ENCODE assay signal across 15 cellular contexts in genomic region chr11:99154277-99154676, GRCh38.
A peak's percentile ranks its signal among the peaks of the same experiment; 100 is the strongest.
DNase-seq lines count a peak whose midpoint lies in the region; ATAC-seq and TF ChIP-seq lines count a peak whose summit lies in the region.
"Had no signal": no experiment of that assay in that cellular context is flagged by ENCODE, and none has a peak within 500 bp of the region (broad histone marks: within the 10 kb centered on the region; RNA-seq: fewer than 3 reads in every experiment).

No MANE protein-coding gene starts in this region.

- no peak overlapping the region for H2AK9ac ChIP-seq in IMR-90 (replicated peaks; ENCODE audit: low read depth, low read length, poor library complexity)

- H4K91ac ChIP-seq in IMR-90 (ENCODE audit: insufficient read depth, low read depth, low read length) = no peak overlapping the region

- no peak overlapping the region for H4K5ac ChIP-seq in IMR-90 (ENCODE audit: low read depth, low read length)

- no peak overlapping the region for H2BK5ac ChIP-seq in IMR-90 (ENCODE audit: low read depth, low read length, poor library complexity, severe bottlenecking)

- H3K14ac ChIP-seq in IMR-90 (replicated peaks; ENCODE audit: low read depth, low read length) = no peak overlapping the region

- no peak overlapping the region for H4K8ac ChIP-seq in IMR-90 (ENCODE audit: low read depth in 2 of 2, low read length in 2 of 2)

- H3K9me3 ChIP-seq in BLaER1 (no peaks in the 10 kb centered on the region), IMR-90 (ENCODE audit: control insufficient read depth, insufficient read depth, low read length) (peaks cover 4% of the 10 kb centered on the region; the same call in 1 of the 2 replicates)
- no peaks in the 10 kb centered on the region for H3K9me3 ChIP-seq in effector memory CD4-positive, alpha-beta T cell (ENCODE audit: control insufficient read depth, low read length)
- H3K9me3 ChIP-seq: BE2C, Caco-2 had no signal

- H3K36me3 ChIP-seq in BLaER1 (no peaks in the 10 kb centered on the region), IMR-90 (ENCODE audit: control insufficient read depth, insufficient read depth, low read length) (no peaks in the 10 kb centered on the region)
- H3K36me3 ChIP-seq in effector memory CD4-positive, alpha-beta T cell (ENCODE audit: control insufficient read depth, insufficient read depth, low read length) = no peaks in the 10 kb centered on the region
- H3K36me3 ChIP-seq: BE2C had no signal

- H3K79me1 ChIP-seq in IMR-90 (ENCODE audit: low read depth in 1 of 2, low read length in 2 of 2) = no peaks in the 10 kb centered on the region

- CTCF ChIA-PET in IMR-90 (lab: Yijun Ruan, JAX) (no interaction called here), WTC11 (lab: Charles Lee) (interaction anchor here (0.6 kb wide), 1 partner anchor 698 kb away, joined by 4 read pairs; no protein-coding TSS in a partner anchor)

- H3K4me2 ChIP-seq in BLaER1 = peak overlapping the region; percentile 61
- no peak overlapping the region for H3K4me2 ChIP-seq in IMR-90 (ENCODE audit: low read depth, low read length)

- H3K4me1 ChIP-seq in BLaER1 (peaks cover 12% of the 10 kb centered on the region), IMR-90 (ENCODE audit: control insufficient read depth, insufficient read depth, low read length) (no peaks in the 10 kb centered on the region)
- no peaks in the 10 kb centered on the region for H3K4me1 ChIP-seq in effector memory CD4-positive, alpha-beta T cell (ENCODE audit: control insufficient read depth, insufficient read depth, low read length, poor library complexity, severe bottlenecking)
- H3K4me1 ChIP-seq: BE2C, Caco-2 had no signal

- no peaks in the 10 kb centered on the region for H3K9me1 ChIP-seq in IMR-90 (ENCODE audit: insufficient read depth, low read length)

- peaks cover 2% of the 10 kb centered on the region for H3K36me3 Mint-ChIP-seq in WTC11
- H3K36me3 Mint-ChIP-seq: CD8-positive, alpha-beta memory T cell had no signal

- no peak overlapping the region for H2BK15ac ChIP-seq in IMR-90 (ENCODE audit: low read depth, low read length)

- no peak for TF ChIP-seq RAD21 in IMR-90 (IDR thresholded peaks at IDR 0.05; ENCODE audit: low read length)

- H3K27me3 ChIP-seq in BLaER1 (no peaks in the 10 kb centered on the region), IMR-90 (ENCODE audit: control insufficient read depth, insufficient read depth, low read length) (no peaks in the 10 kb centered on the region)
- H3K27me3 ChIP-seq in effector memory CD4-positive, alpha-beta T cell (replicated peaks; ENCODE audit: control insufficient read depth, insufficient read depth, low read length, poor library complexity, severe bottlenecking) = no peaks in the 10 kb centered on the region
- H3K27me3 ChIP-seq: BE2C had no signal

- no peak for TF ChIP-seq CTCF in IMR-90 (conservative IDR thresholded peaks at IDR 0.05; ENCODE audit: low read depth, low read length)
- no peak for TF ChIP-seq CTCF in WTC11 (IDR thresholded peaks at IDR 0.05)

- no peak overlapping the region for H3K27ac Mint-ChIP-seq in WTC11
- H3K27ac Mint-ChIP-seq: CD8-positive, alpha-beta memory T cell; H9 had no signal

- H3K9ac ChIP-seq in BLaER1 = no peak overlapping the region
- H3K9ac ChIP-seq in IMR-90 (ENCODE audit: low read depth, low read length) = no peak overlapping the region
- H3K9ac ChIP-seq: GM23248 had no signal

- no peak overlapping the region for H3K18ac ChIP-seq in IMR-90 (ENCODE audit: low read depth, low read length)

- H4K20me1 ChIP-seq in BLaER1 = no peaks in the 10 kb centered on the region
- H4K20me1 ChIP-seq in IMR-90 (ENCODE audit: insufficient read depth, low read length) = no peaks in the 10 kb centered on the region

- no peak overlapping the region for H2BK20ac ChIP-seq in IMR-90 (ENCODE audit: low read depth, low read length)

- no peak overlapping the region for H3K4ac ChIP-seq in IMR-90 (ENCODE audit: low read depth, low read length)

- TF ChIP-seq POLR2A in IMR-90 (IDR thresholded peaks at IDR 0.05; ENCODE audit: low read depth, low read length) = no peak

- POLR2A ChIA-PET in IMR-90 (lab: Charles Lee; ENCODE audit: unreplicated experiment) = no interaction called here
- POLR2A ChIA-PET in WTC11 (lab: Charles Lee) = no interaction called here

- no peak for ATAC-seq in IMR-90 (ENCODE audit: low read depth)
- no peak for ATAC-seq in WTC11
- no peak for ATAC-seq in HG02852 (IDR thresholded peaks at IDR 0.05; ENCODE audit: unreplicated experiment)
- ATAC-seq: GM12878 had no signal

- H3K4me3 Mint-ChIP-seq in WTC11 = no peak overlapping the region
- H3K4me3 Mint-ChIP-seq: CD8-positive, alpha-beta memory T cell; H9 had no signal

- DNase-seq in IMR-90 (no peak), WTC11 (ENCODE audit: low spot score) (no peak), posterior vena cava (ENCODE audit: low spot score) (peak; percentile 41), SIG-M5 treated with dmso at 0.1 percent for 504 hours (lab: John Stamatoyannopoulos, UW; ENCODE audit: unreplicated experiment) (no peak)
- no peak for DNase-seq in effector memory CD4-positive, alpha-beta T cell
- DNase-seq: BE2C, Caco-2, GM23248, H9, KBM-7 had no signal

- H2AFZ ChIP-seq in IMR-90 (replicated peaks; ENCODE audit: low read length, poor library complexity) = peak overlapping the region; percentile 6
- H2AFZ ChIP-seq: GM23248 had no signal

- H3K27me3 Mint-ChIP-seq in WTC11 (ENCODE audit: low read depth) = no peaks in the 10 kb centered on the region
- H3K27me3 Mint-ChIP-seq: CD8-positive, alpha-beta memory T cell had no signal

- no TSS peak for BruUV-seq in IMR-90 (replicated peaks; lab: Mats Ljungman, UMichigan)

- no peak overlapping the region for H3K23ac ChIP-seq in IMR-90 (ENCODE audit: low read depth, low read length)

- H2AK5ac ChIP-seq in IMR-90 (ENCODE audit: low read depth, low read length) = no peak overlapping the region

- H3K4me1 Mint-ChIP-seq in WTC11 = no peaks in the 10 kb centered on the region
- H3K4me1 Mint-ChIP-seq: CD8-positive, alpha-beta memory T cell; H9 had no signal

- no CpG with 5 or more reads among the region's 5 CpGs for WGBS in IMR-90 (ENCODE audit: extremely low coverage in 2 of 2, insufficient read length in 1 of 2), 2 experiments

- H3K27ac ChIP-seq in BLaER1 (no peak overlapping the region), IMR-90 (ENCODE audit: insufficient read depth, low read length) (no peak overlapping the region)
- no peak overlapping the region for H3K27ac ChIP-seq in effector memory CD4-positive, alpha-beta T cell (ENCODE audit: insufficient read depth, low read length, poor library complexity, severe bottlenecking)
- H3K27ac ChIP-seq: GM23248, HL-60 had no signal

- H3K4me3 ChIP-seq in BLaER1 (no peak overlapping the region), IMR-90 (ENCODE audit: insufficient read depth, low read depth, low read length) (no peak overlapping the region)
- H3K4me3 ChIP-seq in effector memory CD4-positive, alpha-beta T cell (ENCODE audit: insufficient read depth, low read depth, low read length, poor library complexity, severe bottlenecking) = no peak overlapping the region
- H3K4me3 ChIP-seq: GM12878, GM23248 had no signal

- H3K56ac ChIP-seq in IMR-90 (ENCODE audit: extremely low read depth, insufficient read depth, low read length) = no peak overlapping the region

- intact Hi-C loops in IMR-90 (cut with micrococcal nuclease) (no loop called here), posterior vena cava (cut with DNase I) (no loop called here)

- in situ Hi-C loops in IMR-90 (cut with MboI; ENCODE audit: low sequenced_read_pairs) = no loop called here

- dilution Hi-C loops in IMR-90 (cut with HindIII; ENCODE audit: low sequenced_read_pairs, unreplicated experiment) = no loop called here

- H3K9me3 Mint-ChIP-seq in WTC11 = peaks cover 21% of the 10 kb centered on the region

- H2BK120ac ChIP-seq in IMR-90 (ENCODE audit: low read depth, low read length) = no peak overlapping the region

TF ChIP-seq in IMR-90, 13 proteins besides CTCF, POLR2A, EP300 and RAD21 (continues in another document):
- no peak for TF ChIP-seq FOS (IDR thresholded peaks at IDR 0.05; ENCODE audit: low read depth, low read length)
- no peak for TF ChIP-seq USF2 (IDR thresholded peaks at IDR 0.05; ENCODE audit: low read depth, low read length)
- TF ChIP-seq MAFK (IDR thresholded peaks at IDR 0.05; ENCODE audit: low read depth, low read length) = no peak
- TF ChIP-seq MXI1 (IDR thresholded peaks at IDR 0.05; ENCODE audit: borderline replicate concordance, low read depth, low read length) = no peak
- no peak for TF ChIP-seq RCOR1 (IDR thresholded peaks at IDR 0.05; ENCODE audit: insufficient replicate concordance, low read length)
- no peak for TF ChIP-seq RFX5 (IDR thresholded peaks at IDR 0.05; ENCODE audit: low read depth, low read length)
- TF ChIP-seq CEBPB (IDR thresholded peaks at IDR 0.05; ENCODE audit: low read depth, low read length) = no peak
- no peak for TF ChIP-seq CHD1 (IDR thresholded peaks at IDR 0.05; ENCODE audit: low read depth, low read length)

TF ChIP-seq in WTC11, 78 proteins besides CTCF, POLR2A, EP300 and RAD21:
- TF ChIP-seq ZNF416 (CRISPR knock-in tag; IDR thresholded peaks at IDR 0.05) = no peak
- TF ChIP-seq FOXP1 (CRISPR knock-in tag; IDR thresholded peaks at IDR 0.05; ENCODE audit: borderline replicate concordance) = 0 out of 2 replicates have a peak, but pooled peaks have one; percentile 18
